8 cellular contexts compared by ENCODE assay signal in genomic region chr2:12716250-12717190, GRCh38. TPM values are rescaled to one million over a fixed set of nuclear protein-coding genes. Genes with fewer than 3 reads are reported as not detected.
DNase-seq lines count a peak whose midpoint lies in the region; ATAC-seq and TF ChIP-seq lines count a peak whose summit lies in the region.

TRIB2 (plus strand) TSS chr2:12716936; CDS start chr2:12718308, 1,372 bp downstream.

- H3K4me3 ChIP-seq in GM12875 (ENCODE audit: low read depth, low read length) (peak within 1 kb of the TSS; percentile 62), astrocyte of the cerebellum (ENCODE audit: low read depth, low read length) (peak within 1 kb of the TSS; percentile 72), vagina (peak within 1 kb of the TSS; percentile 73 to 75)

- DNase-seq in NCI-H2029 (lab: John Stamatoyannopoulos, UW) (peak; percentile 28), T1000 (lab: John Stamatoyannopoulos, UW) (peak; percentile 56), astrocyte of the cerebellum (ENCODE audit: low read depth) (no peak), hepatic stellate cell (ENCODE audit: low spot score) (peak; percentile 90), retina (peak; percentile 94), vagina (ENCODE audit: extremely low spot score in 2 of 2) (no peak)

- no peaks in the 10 kb centered on the region for H3K27me3 ChIP-seq in vagina

- in situ Hi-C loops in astrocyte of the cerebellum (cut with HindIII; ENCODE audit: low sequenced_read_pairs): no loop called here

- no peaks in the 10 kb centered on the region for H3K36me3 ChIP-seq in vagina

- peaks cover 36% of the 10 kb centered on the region for H3K4me1 ChIP-seq in vagina

- ATAC-seq in HG02840 (IDR thresholded peaks at IDR 0.05; ENCODE audit: low FRiP score, unreplicated experiment): peak; percentile 47

- H3K27ac ChIP-seq in vagina: peak within 1 kb of the TSS; percentile 81

- intact Hi-C loops in vagina (cut with DNase I): loop anchor here (5.0 to 10.0 kb wide), 4 partner anchors 101 to 852 kb away; no protein-coding TSS in a partner anchor

- TF ChIP-seq CTCF in GM12875 (IDR thresholded peaks at IDR 0.05; ENCODE audit: borderline replicate concordance, insufficient read depth, low read depth, low read length) (peak; percentile 38; the same call in 1 of the 2 replicates), astrocyte of the cerebellum (IDR thresholded peaks at IDR 0.05; ENCODE audit: low read depth, low read length, missing control alignments) (no peak), vagina (IDR thresholded peaks at IDR 0.05) (no peak)

- peak in 1 of 2 donors; percentile 41 for TF ChIP-seq POLR2A in vagina (IDR thresholded peaks at IDR 0.05)

- H3K9me3 ChIP-seq in vagina: no peaks in the 10 kb centered on the region

RNA-seq across cellular contexts. Expression of gene TRIB2, which starts in this region (rescaled TPM):
- 64.8 TPM for total RNA-seq in vagina

Comparison
In these comparisons a context has a peak if more than half of its experiments do, and no peak if none do; other contexts are left out.
1. DNase-seq: peak in NCI-H2029 (single experiment), T1000 (single experiment), hepatic stellate cell (single experiment) and retina (single experiment); none in astrocyte of the cerebellum (single experiment) and vagina (0 of 2).
2. Peak in every context shown above with its lines, with median percentiles within 50 percentile points of each other: H3K4me3 ChIP-seq.